ENCODE assay signal across 11 cellular contexts in the genomic region with DNA sequence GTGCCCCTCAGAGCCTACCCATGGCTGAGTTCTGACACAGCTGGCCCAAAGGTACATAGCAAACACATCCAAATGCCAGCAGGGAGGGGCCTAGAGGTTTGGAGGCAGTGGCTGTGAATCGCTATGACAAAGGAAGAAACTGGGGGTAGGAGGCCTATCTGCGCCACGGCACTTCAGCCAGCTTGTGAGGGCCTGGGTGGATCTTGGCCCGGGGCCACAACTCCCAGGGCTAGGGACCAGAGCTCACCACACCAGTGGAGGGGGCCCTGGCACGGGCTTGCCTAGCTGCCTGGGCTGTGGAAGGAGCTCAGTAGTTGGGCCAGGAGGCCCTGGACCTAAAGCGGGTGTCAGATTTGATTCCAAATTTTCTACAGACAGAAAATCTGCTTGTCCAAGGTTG. TPM values are rescaled to one million over a fixed set of nuclear protein-coding genes. Genes with fewer than 3 reads are reported as not detected.
DNase-seq lines count a peak whose midpoint lies in the region; ATAC-seq, FAIRE-seq and TF ChIP-seq lines count a peak whose summit lies in the region.
"Had no signal": no experiment of that assay in that cellular context is flagged by ENCODE, and none has a peak within 500 bp of the region (broad histone marks: within the 10 kb centered on the region; RNA-seq: fewer than 3 reads in every experiment).

No MANE protein-coding gene starts in this region.

- no peak overlapping the region for H2AFZ ChIP-seq in HepG2 (ENCODE audit: low read length)
- H2AFZ ChIP-seq: PC-9 had no signal

- 81% methylated on average over 6 of the region's 6 CpGs for WGBS in liver
- 100% methylated on average over 1 of the region's 6 CpGs for WGBS in HepG2 (ENCODE audit: low lambda C conversion rate)

- no peaks in the 10 kb centered on the region for H3K9me3 Mint-ChIP-seq in naive thymus-derived CD8-positive, alpha-beta T cell
- no peaks in the 10 kb centered on the region for H3K9me3 Mint-ChIP-seq in CD4-positive, alpha-beta memory T cell

- no peak overlapping the region for H3K4me3 Mint-ChIP-seq in naive thymus-derived CD8-positive, alpha-beta T cell
- no peak overlapping the region for H3K4me3 Mint-ChIP-seq in CD4-positive, alpha-beta memory T cell

- no peaks in the 10 kb centered on the region for H3K79me2 ChIP-seq in HepG2 (ENCODE audit: insufficient read depth, low read length)

- H3K4me3 ChIP-seq in liver (ENCODE audit: low read depth in 1 of 3, low read length in 3 of 3) (no peak overlapping the region), HepG2 (replicated peaks in 1 of 3; ENCODE audit: insufficient read depth in 1 of 3, low read depth in 2 of 3, low read length in 3 of 3) (no peak overlapping the region), coronary artery (no peak overlapping the region)
- H3K4me3 ChIP-seq in CD4-positive, alpha-beta memory T cell (ENCODE audit: low read length in 2 of 2): no peak overlapping the region
- H3K4me3 ChIP-seq: adrenal gland, PC-9 had no signal

- no peak for TF ChIP-seq RAD21 in liver (IDR thresholded peaks at IDR 0.05)
- TF ChIP-seq RAD21 in HepG2 (CRISPR knock-in tag; IDR thresholded peaks at IDR 0.05): no peak

- no peak for FAIRE-seq in HepG2 (lab: Jason Lieb, UNC)

- peaks cover 0 to 55% (median 22%) of the 10 kb centered on the region in 3 donors for H3K36me3 Mint-ChIP-seq in naive thymus-derived CD8-positive, alpha-beta T cell
- H3K36me3 Mint-ChIP-seq in CD4-positive, alpha-beta memory T cell: peaks cover 31 to 56% of the 10 kb centered on the region in 2 donors

- ATAC-seq in HepG2 (no peak), HG03280 (IDR thresholded peaks at IDR 0.05; ENCODE audit: unreplicated experiment) (no peak)
- no peak for ATAC-seq in naive thymus-derived CD8-positive, alpha-beta T cell

- in situ Hi-C loops in HepG2 (cut with HindIII; ENCODE audit: extremely low pct_ligation_motif_present, low pct_unique_long_range_greater_than_20kb): no loop called here
- in situ Hi-C loops in ACHN (cut with HindIII; ENCODE audit: low pct_ligation_motif_present, low pct_unique_long_range_greater_than_20kb, low sequenced_read_pairs): no loop called here

- H3K9ac ChIP-seq in liver (ENCODE audit: low read depth in 1 of 2, low read length in 2 of 2) (no peak overlapping the region), HepG2 (ENCODE audit: insufficient read depth, low read depth, low read length) (no peak overlapping the region)

- POLR2A ChIA-PET in HepG2 (lab: Yijun Ruan, JAX): interaction anchor here (1.5 kb wide), 1 partner anchor 9 kb away, joined by 3 read pairs; a partner anchor contains a TSS
- POLR2A ChIA-PET in naive thymus-derived CD8-positive, alpha-beta T cell (lab: Charles Lee): interaction anchor here (1.2 to 1.7 kb wide), 4 partner anchors 11 to 25 kb away, joined by 3 to 6 read pairs (median 4); no protein-coding TSS in a partner anchor
- POLR2A ChIA-PET in CD4-positive, alpha-beta memory T cell (lab: Charles Lee; ENCODE audit: partially characterized antibody): interaction anchor here (1.1 to 1.8 kb wide), 2 partner anchors 12 to 13 kb away, joined by 5 to 7 read pairs; no protein-coding TSS in a partner anchor

- no peaks in the 10 kb centered on the region for H4K20me1 ChIP-seq in HepG2 (ENCODE audit: insufficient read depth, low read length)

- H3K27ac Mint-ChIP-seq in naive thymus-derived CD8-positive, alpha-beta T cell: peak overlapping the region in 6 of 10 donors; percentile 19 to 87 (median 44)
- H3K27ac Mint-ChIP-seq in CD4-positive, alpha-beta memory T cell: peak overlapping the region in 1 of 7 donors; percentile 59

- TF ChIP-seq POLR2A in HepG2 (IDR thresholded peaks at IDR 0.05; ENCODE audit: insufficient read depth in 1 of 2, low read depth in 2 of 2, low read length in 2 of 2): no peak

- no peak overlapping the region for H3K4me2 ChIP-seq in HepG2 (ENCODE audit: low read depth, low read length)
- H3K4me2 ChIP-seq: PC-9 had no signal

- no peaks in the 10 kb centered on the region for H3K27me3 ChIP-seq in liver (ENCODE audit: control insufficient read depth in 4 of 4, insufficient read depth in 4 of 4, low read length in 3 of 4)
- no peaks in the 10 kb centered on the region; a peak in 1 of 5 replicates for H3K27me3 ChIP-seq in HepG2 (ENCODE audit: control insufficient read depth in 1 of 2, insufficient read depth in 2 of 2, low read length in 2 of 2)
- no peaks in the 10 kb centered on the region for H3K27me3 ChIP-seq in CD4-positive, alpha-beta memory T cell (ENCODE audit: insufficient read depth, low read length)
- H3K27me3 ChIP-seq: adrenal gland had no signal

- H3K9me3 ChIP-seq in liver (ENCODE audit: control insufficient read depth in 4 of 4, low read length in 3 of 4): no peaks in the 10 kb centered on the region
- H3K9me3 ChIP-seq in HepG2 (ENCODE audit: low read length): no peaks in the 10 kb centered on the region
- H3K9me3 ChIP-seq in CD4-positive, alpha-beta memory T cell (ENCODE audit: control insufficient read depth in 1 of 2, low read length in 2 of 2): no peaks in the 10 kb centered on the region
- H3K9me3 ChIP-seq: adrenal gland had no signal

- peaks cover 4 to 41% (median 12%) of the 10 kb centered on the region in 4 donors for H3K36me3 ChIP-seq in liver (ENCODE audit: control insufficient read depth in 4 of 4, insufficient read depth in 3 of 4, low read depth in 1 of 4, low read length in 3 of 4)
- peaks cover 23 to 52% of the 10 kb centered on the region in 2 experiments; a peak in 4 of 5 replicates for H3K36me3 ChIP-seq in HepG2 (replicated peaks in 1 of 2; ENCODE audit: control insufficient read depth in 1 of 2, insufficient read depth in 2 of 2, low read length in 2 of 2)
- peaks cover 52% of the 10 kb centered on the region for H3K36me3 ChIP-seq in CD4-positive, alpha-beta memory T cell (ENCODE audit: insufficient read depth, low read length)

- DNase-seq in HepG2 (ENCODE audit: low spot score): no peak
- peak; percentile 69 for DNase-seq in coronary artery (ENCODE audit: low spot score)
- DNase-seq in naive thymus-derived CD8-positive, alpha-beta T cell: no peak
- no peak for DNase-seq in SIG-M5 treated with dmso at 0.1 percent for 504 hours (lab: John Stamatoyannopoulos, UW; ENCODE audit: unreplicated experiment)
- DNase-seq in CD4-positive, alpha-beta memory T cell: no peak
- no peak for DNase-seq in ACHN
- DNase-seq: PC-9; stimulated activated CD4-positive, alpha-beta T cell treated with anti-CD3 and anti-CD28 coated beads, Interleukin-1b, Interleukin-23, amount 100 ng/mL, for 48 hours had no signal

- no peak for TF ChIP-seq CTCF in liver (IDR thresholded peaks at IDR 0.05; ENCODE audit: low read depth, low read length, missing input control)
- no peak for TF ChIP-seq CTCF in HepG2 (CRISPR knock-in tag; IDR thresholded peaks at IDR 0.05)
- no peak for TF ChIP-seq CTCF in coronary artery (IDR thresholded peaks at IDR 0.05)

- intact Hi-C loops in HepG2 (cut with micrococcal nuclease; ENCODE audit: unreplicated experiment): no loop called here
- intact Hi-C loops in CD4-positive, alpha-beta memory T cell (cut with micrococcal nuclease): no loop called here

- CTCF ChIA-PET in HepG2 (lab: Yijun Ruan, JAX; ENCODE audit: low intra/inter-chr PET ratio, low total read pairs): no interaction called here
- CTCF ChIA-PET in CD4-positive, alpha-beta memory T cell (lab: Charles Lee; ENCODE audit: partially characterized antibody): no interaction called here

- TF ChIP-seq EP300 in HepG2 (IDR thresholded peaks at IDR 0.05; ENCODE audit: low read depth in 2 of 2, low read length in 2 of 2): no peak
- no peak for TF ChIP-seq EP300 in HepG2 (CRISPR knock-in tag; IDR thresholded peaks at IDR 0.05; ENCODE audit: borderline replicate concordance)

- H3K27me3 Mint-ChIP-seq in naive thymus-derived CD8-positive, alpha-beta T cell: no peaks in the 10 kb centered on the region
- H3K27me3 Mint-ChIP-seq in CD4-positive, alpha-beta memory T cell: no peaks in the 10 kb centered on the region

- BruUV-seq in HepG2 (replicated peaks; lab: Mats Ljungman, UMichigan): no TSS peak

- H3K27ac ChIP-seq in liver (ENCODE audit: low read depth in 1 of 2, low read length in 2 of 2) (peak overlapping the region; percentile 20 to 26), HepG2 (ENCODE audit: extremely low read length, insufficient read depth, low read length) (no peak overlapping the region), coronary artery (peak overlapping the region; percentile 65 to 70)
- no peak overlapping the region for H3K27ac ChIP-seq in CD4-positive, alpha-beta memory T cell (ENCODE audit: low read depth, low read length)
- H3K27ac ChIP-seq: adrenal gland, PC-9 had no signal

- peaks cover 12 to 43% (median 26%) of the 10 kb centered on the region in 4 donors for H3K4me1 Mint-ChIP-seq in naive thymus-derived CD8-positive, alpha-beta T cell
- peaks cover 0 to 2% (median under 1%) of the 10 kb centered on the region in 4 donors for H3K4me1 Mint-ChIP-seq in CD4-positive, alpha-beta memory T cell

- peaks cover 6 to 29% (median 23%) of the 10 kb centered on the region in 4 donors for H3K4me1 ChIP-seq in liver (ENCODE audit: control insufficient read depth in 4 of 4, insufficient read depth in 4 of 4, low read length in 3 of 4)
- H3K4me1 ChIP-seq in HepG2 (ENCODE audit: insufficient read depth, low read length): no peaks in the 10 kb centered on the region
- no peaks in the 10 kb centered on the region for H3K4me1 ChIP-seq in CD4-positive, alpha-beta memory T cell (ENCODE audit: insufficient read depth, low read length)
- H3K4me1 ChIP-seq: adrenal gland had no signal

RNA-seq across cellular contexts. Expression of a gene that starts 9.4 kb away (rescaled TPM):
- total RNA-seq in liver: 100 to 1,000 TPM in 1 of 2 donors, 10 to 100 TPM in 1; 58.8 to 110 TPM
- 10 to 100 TPM; 33.2 to 34.5 TPM for polyA plus RNA-seq in liver
- 186 and 213 TPM in 2 replicates for total RNA-seq in HepG2 (2016; rRNA removed; fragmentation: Illumina TruSeq; extraction: Trizol)
- 229 and 281 TPM in 2 replicates for total RNA-seq in HepG2 (2016; cell fraction: cytosol; rRNA removed; fragmentation: Illumina TruSeq; extraction: Trizol; ENCODE audit: low read depth)
- 181 and 200 TPM in 2 replicates for total RNA-seq in HepG2 (2016; cell fraction: insoluble cytoplasmic fraction; rRNA removed; fragmentation: Illumina TruSeq; extraction: Trizol)
- 147 and 170 TPM in 2 replicates for total RNA-seq in HepG2 (2016; cell fraction: membrane; rRNA removed; fragmentation: Illumina TruSeq; extraction: Trizol)
- 186 and 203 TPM in 2 replicates for total RNA-seq in HepG2 (2016; cell fraction: nucleus; rRNA removed; fragmentation: Illumina TruSeq; extraction: Trizol)
- polyA plus RNA-seq in HepG2 (2011; rRNA removed): 64.0 and 71.5 TPM in 2 replicates
- polyA plus RNA-seq in HepG2 (2011; cell fraction: cytosol; rRNA removed): 60.2 and 65.1 TPM in 2 replicates
- 112 TPM in 2 replicates for polyA plus RNA-seq in HepG2 (2011; cell fraction: nucleus; rRNA removed)
- 74.7 and 106 TPM in 2 replicates for polyA plus RNA-seq in HepG2 (2012)
- 32.0 and 34.1 TPM in 2 replicates for polyA plus RNA-seq in HepG2 (2016; cell fraction: cytosol; fragmentation: Illumina TruSeq; extraction: Trizol; ENCODE audit: low read depth)
- 187 and 197 TPM in 2 replicates for polyA plus RNA-seq in HepG2 (2016; cell fraction: insoluble cytoplasmic fraction; fragmentation: Illumina TruSeq; extraction: Trizol; ENCODE audit: low read depth)
- 60.2 and 61.8 TPM in 2 replicates for polyA plus RNA-seq in HepG2 (2016; cell fraction: membrane; fragmentation: Illumina TruSeq; extraction: Trizol; ENCODE audit: low read depth)
- 171 and 202 TPM in 2 replicates for polyA plus RNA-seq in HepG2 (2016; cell fraction: nucleus; fragmentation: Illumina TruSeq; extraction: Trizol; ENCODE audit: insufficient read depth, low read depth)
- polyA minus RNA-seq in HepG2 (2011; rRNA and poly(A)+ RNA removed; ENCODE audit: low replicate concordance): 61.7 and 117 TPM in 2 replicates
- 46.9 and 61.0 TPM in 2 replicates for polyA minus RNA-seq in HepG2 (2011; cell fraction: cytosol; rRNA and poly(A)+ RNA removed)
- polyA minus RNA-seq in HepG2 (2011; cell fraction: nucleus; rRNA and poly(A)+ RNA removed): 150 and 156 TPM in 2 replicates
- 100 to 1,000 TPM; 455 to 471 TPM for total RNA-seq in naive thymus-derived CD8-positive, alpha-beta T cell
- polyA plus RNA-seq in naive thymus-derived CD8-positive, alpha-beta T cell: 100 to 1,000 TPM; 169 to 207 (median 201) TPM
- total RNA-seq in CD4-positive, alpha-beta memory T cell: 100 to 1,000 TPM; 299 to 303 TPM
- 100 to 1,000 TPM; 153 to 160 TPM for polyA plus RNA-seq in CD4-positive, alpha-beta memory T cell

RNA-seq across cellular contexts. Expression of a gene that starts 55.7 kb away (rescaled TPM):
- total RNA-seq in liver (10 to 100 TPM; 15.2 to 40.1 TPM), HepG2 (2016; rRNA removed; fragmentation: Illumina TruSeq; extraction: Trizol) (32.1 and 33.8 TPM in 2 replicates)
- polyA plus RNA-seq in liver (10 to 100 TPM; 15.5 to 28.7 TPM), HepG2 (2011; rRNA removed) (47.0 and 51.1 TPM in 2 replicates)
- 6.6 and 6.8 TPM in 2 replicates for total RNA-seq in HepG2 (2016; cell fraction: cytosol; rRNA removed; fragmentation: Illumina TruSeq; extraction: Trizol; ENCODE audit: low read depth)
- 31.0 and 33.3 TPM in 2 replicates for total RNA-seq in HepG2 (2016; cell fraction: insoluble cytoplasmic fraction; rRNA removed; fragmentation: Illumina TruSeq; extraction: Trizol)
- 11.2 and 30.8 TPM in 2 replicates for total RNA-seq in HepG2 (2016; cell fraction: membrane; rRNA removed; fragmentation: Illumina TruSeq; extraction: Trizol)
- 32.2 and 55.6 TPM in 2 replicates for total RNA-seq in HepG2 (2016; cell fraction: nucleus; rRNA removed; fragmentation: Illumina TruSeq; extraction: Trizol)
- 24.8 and 30.7 TPM in 2 replicates for polyA plus RNA-seq in HepG2 (2011; cell fraction: cytosol; rRNA removed)
- 122 and 123 TPM in 2 replicates for polyA plus RNA-seq in HepG2 (2011; cell fraction: nucleus; rRNA removed)
- 27.1 and 55.0 TPM in 2 replicates for polyA plus RNA-seq in HepG2 (2012)
- polyA plus RNA-seq in HepG2 (2016; cell fraction: cytosol; fragmentation: Illumina TruSeq; extraction: Trizol; ENCODE audit: low read depth): 5.3 and 6.3 TPM in 2 replicates
- polyA plus RNA-seq in HepG2 (2016; cell fraction: insoluble cytoplasmic fraction; fragmentation: Illumina TruSeq; extraction: Trizol; ENCODE audit: low read depth): 28.8 and 29.1 TPM in 2 replicates
- 8.7 and 27.3 TPM in 2 replicates for polyA plus RNA-seq in HepG2 (2016; cell fraction: membrane; fragmentation: Illumina TruSeq; extraction: Trizol; ENCODE audit: low read depth)
- polyA plus RNA-seq in HepG2 (2016; cell fraction: nucleus; fragmentation: Illumina TruSeq; extraction: Trizol; ENCODE audit: insufficient read depth, low read depth): 59.1 and 103 TPM in 2 replicates
- polyA minus RNA-seq in HepG2 (2011; rRNA and poly(A)+ RNA removed; ENCODE audit: low replicate concordance): 27.7 and 54.6 TPM in 2 replicates
- 18.4 and 22.4 TPM in 2 replicates for polyA minus RNA-seq in HepG2 (2011; cell fraction: cytosol; rRNA and poly(A)+ RNA removed)
- 55.0 and 56.3 TPM in 2 replicates for polyA minus RNA-seq in HepG2 (2011; cell fraction: nucleus; rRNA and poly(A)+ RNA removed)
- 100 to 1,000 TPM; 131 TPM for total RNA-seq in naive thymus-derived CD8-positive, alpha-beta T cell
- polyA plus RNA-seq in naive thymus-derived CD8-positive, alpha-beta T cell: 10 to 100 TPM; 31.4 to 70.2 (median 60.0) TPM
- 10 to 100 TPM; 71.0 to 80.3 TPM for total RNA-seq in CD4-positive, alpha-beta memory T cell
- polyA plus RNA-seq in CD4-positive, alpha-beta memory T cell: 10 to 100 TPM; 37.1 to 43.1 TPM

Comparison
In these comparisons a context has a peak if more than half of its experiments do, and no peak if none do; other contexts are left out.
1. H3K27ac ChIP-seq: peak in liver (2 of 2) and coronary artery (2 of 2); none in HepG2 (single experiment) and CD4-positive, alpha-beta memory T cell (single experiment).